23 cellular contexts compared by ENCODE assay signal in the genomic region with DNA sequence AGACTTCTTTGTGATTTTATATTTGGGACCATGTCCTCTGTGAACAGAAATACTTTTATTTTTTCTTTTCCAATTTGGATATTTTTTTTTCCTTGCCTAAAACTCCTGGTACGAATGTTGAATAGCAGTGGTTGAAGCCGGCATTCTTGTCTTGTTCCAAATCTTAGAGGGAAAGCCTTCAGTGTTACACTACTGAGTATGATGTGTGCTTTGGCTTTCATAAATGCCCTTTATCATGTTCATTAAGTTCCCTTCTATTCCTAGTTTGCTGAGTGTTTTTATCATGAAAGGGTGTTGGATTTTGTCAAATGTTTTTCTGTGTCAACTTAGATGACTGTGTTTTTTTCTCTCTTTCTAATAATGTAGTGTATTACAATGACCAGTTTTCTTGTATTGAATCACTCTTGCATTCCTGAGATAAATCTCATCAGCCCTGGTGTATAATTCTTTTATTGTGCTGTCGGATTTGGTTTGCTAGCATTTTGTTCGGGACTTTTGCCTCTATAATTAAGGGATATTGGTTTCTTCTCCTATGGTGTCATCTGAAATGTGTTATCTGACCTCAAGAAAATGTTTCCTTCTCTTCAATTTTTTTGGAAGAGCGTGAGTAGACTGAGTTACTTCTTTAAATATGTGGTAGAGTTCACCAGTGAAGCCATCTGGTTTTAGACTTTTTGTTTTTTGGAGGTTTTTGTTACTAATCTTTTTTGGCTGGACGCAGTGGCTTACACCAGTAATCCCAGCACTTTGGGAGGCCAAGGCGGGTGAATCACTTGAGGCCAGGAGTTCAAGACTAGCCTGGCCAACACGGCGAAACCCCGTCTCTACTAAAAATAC. TPM values are rescaled to one million over a fixed set of nuclear protein-coding genes. Genes with fewer than 3 reads are reported as not detected.
A peak's percentile ranks its signal among the peaks of the same experiment; 100 is the strongest.
DNase-seq lines count a peak whose midpoint lies in the region; ATAC-seq and TF ChIP-seq lines count a peak whose summit lies in the region.
"Had no signal": no experiment of that assay in that cellular context is flagged by ENCODE, and none has a peak within 500 bp of the region (broad histone marks: within the 10 kb centered on the region; RNA-seq: fewer than 3 reads in every experiment).

No MANE protein-coding gene starts in this region.

- H3K4me1 Mint-ChIP-seq in HFFc6 (ENCODE audit: low read depth) = peaks cover 16% of the 10 kb centered on the region
- H3K4me1 Mint-ChIP-seq: H9, T-cell had no signal

- no peak for TF ChIP-seq POLR2A in gastroesophageal sphincter (IDR thresholded peaks at IDR 0.05)

- peak; percentile 58 for ATAC-seq in gastroesophageal sphincter
- ATAC-seq: activated CD8-positive, alpha-beta T cell treated with anti-CD3 and anti-CD28 coated beads for 36 hours; activated naive CD4-positive, alpha-beta T cell treated with anti-CD3 and anti-CD28 coated beads, Interleukin-2, amount 50 U/mL, for 72 hours; foreskin keratinocyte; T-cell had no signal

- peaks cover 0 to 45% of the 10 kb centered on the region in 2 donors for H3K36me3 ChIP-seq in gastroesophageal sphincter

- peaks cover 11% of the 10 kb centered on the region for H3K36me3 Mint-ChIP-seq in HFFc6 (ENCODE audit: low read depth)

- no peaks in the 10 kb centered on the region; the same call in 1 of the 2 replicates for H3K27me3 Mint-ChIP-seq in HFFc6 (ENCODE audit: insufficient read depth)
- H3K27me3 Mint-ChIP-seq: activated CD8-positive, alpha-beta T cell treated with anti-CD3 and anti-CD28 coated beads for 36 hours; T-cell had no signal

- no peak for TF ChIP-seq EP300 in gastroesophageal sphincter (IDR thresholded peaks at IDR 0.05)

- no peak overlapping the region for H3K27ac ChIP-seq in gastroesophageal sphincter
- H3K27ac ChIP-seq: foreskin keratinocyte, RWPE1 had no signal

- DNase-seq in AG08395 (ENCODE audit: low spot score) (peak; percentile 57), HFFc6 (peak; percentile 63), astrocyte of the hippocampus (ENCODE audit: low read depth, low spot score) (peak; percentile 65), GM19238 (ENCODE audit: insufficient read length, low spot score) (no peak), NCI-H2029 treated with DMSO at 0.1 percent for 48 hours (lab: John Stamatoyannopoulos, UW) (no peak), GM10248 (ENCODE audit: extremely low spot score) (no peak)
- DNase-seq in effector CD8-positive, alpha-beta T cell (lab: John Stamatoyannopoulos, UW) = no peak
- DNase-seq: activated CD8-positive, alpha-beta T cell treated with anti-CD3 and anti-CD28 coated beads for 36 hours; activated T-cell treated with anti-CD3 and anti-CD28 coated beads, Interleukin-2, amount 50 U/mL, for 48 hours; caudate nucleus; effector CD4-positive, alpha-beta T cell; H9; Kasumi-1; NCI-H1436; NK-92 treated with Interleukin-12 subunit alpha and Interleukin-12 subunit beta, amount 100 ng/mL, for 24 hours; occipital lobe; stimulated activated CD4-positive, alpha-beta T cell treated with anti-CD3 and anti-CD28 coated beads, Interleukin-2, amount 100 ng/mL, for 24 hours; T-cell had no signal

- H3K9me3 Mint-ChIP-seq in HFFc6 = no peaks in the 10 kb centered on the region
- H3K9me3 Mint-ChIP-seq: activated CD8-positive, alpha-beta T cell treated with anti-CD3 and anti-CD28 coated beads for 36 hours; activated naive CD4-positive, alpha-beta T cell treated with anti-CD3 and anti-CD28 coated beads, Interleukin-2, amount 50 U/mL, for 72 hours; T-cell had no signal

- no peak for TF ChIP-seq CTCF in HFFc6 (IDR thresholded peaks at IDR 0.05)
- TF ChIP-seq CTCF in gastroesophageal sphincter (IDR thresholded peaks at IDR 0.05) = no peak
- TF ChIP-seq CTCF in GM10248 (IDR thresholded peaks at IDR 0.05; ENCODE audit: control extremely low read depth, extremely low read depth, low read depth, missing control alignments) = no peak

- peak overlapping the region; percentile 78 for H3K27ac Mint-ChIP-seq in HFFc6
- H3K27ac Mint-ChIP-seq: activated CD8-positive, alpha-beta T cell treated with anti-CD3 and anti-CD28 coated beads for 36 hours; H9; T-cell had no signal

- POLR2A ChIA-PET in GM10248 (lab: Yijun Ruan, JAX) = no interaction called here

- 33 to 73% methylated on average over 5 of the region's 10 CpGs for WGBS in gastroesophageal sphincter (ENCODE audit: low coverage in 1 of 2), 2 donors

- no peaks in the 10 kb centered on the region for H3K27me3 ChIP-seq in gastroesophageal sphincter
- H3K27me3 ChIP-seq: foreskin keratinocyte had no signal

- H3K4me1 ChIP-seq in gastroesophageal sphincter = no peaks in the 10 kb centered on the region
- H3K4me1 ChIP-seq: foreskin keratinocyte had no signal

- CTCF ChIA-PET in GM10248 (lab: Yijun Ruan, JAX) = interaction anchor here (0.6 kb wide), 1 partner anchor 29 kb away, joined by 3 read pairs; no protein-coding TSS in a partner anchor

- peak overlapping the region; percentile 18 for H3K4me3 Mint-ChIP-seq in HFFc6
- H3K4me3 Mint-ChIP-seq: activated CD8-positive, alpha-beta T cell treated with anti-CD3 and anti-CD28 coated beads for 36 hours; H9; T-cell had no signal

- no peak overlapping the region for H3K4me3 ChIP-seq in gastroesophageal sphincter

- H3K9me3 ChIP-seq in gastroesophageal sphincter = no peaks in the 10 kb centered on the region

RNA-seq across cellular contexts. Expression of a gene that starts 33.3 kb away (rescaled TPM):
- total RNA-seq in HFFc6 (2021; fragmentation: NEBNext Ultra II Directional; extraction: Animal tissue kit (Norgen Biotek cat#: 25700)) = 100 to 1,000 TPM; 136 to 174 (median 169) TPM
- 10 to 100 TPM; 28.9 to 59.1 (median 35.1) TPM for total RNA-seq in gastroesophageal sphincter

RNA-seq across cellular contexts. Expression of a gene that starts 39.3 kb away (rescaled TPM):
- 10 to 100 TPM; 16.3 to 23.3 (median 20.1) TPM for total RNA-seq in HFFc6 (2021; fragmentation: NEBNext Ultra II Directional; extraction: Animal tissue kit (Norgen Biotek cat#: 25700))
- total RNA-seq in gastroesophageal sphincter = 10 to 100 TPM; 16.7 to 44.7 (median 22.1) TPM

RNA-seq across cellular contexts. Expression of a gene that starts 43.1 kb away (rescaled TPM):
- total RNA-seq in HFFc6 (2021; fragmentation: NEBNext Ultra II Directional; extraction: Animal tissue kit (Norgen Biotek cat#: 25700)) = not detected
- 1 to 10 TPM in 2 of 4 donors, not detected in 2; 6.4 to 7.8 TPM for total RNA-seq in gastroesophageal sphincter
- total RNA-seq: mononuclear cell, T-cell had no signal

RNA-seq across cellular contexts. Expression of a gene that starts 57.8 kb away (rescaled TPM):
- total RNA-seq in HFFc6 (2021; fragmentation: NEBNext Ultra II Directional; extraction: Animal tissue kit (Norgen Biotek cat#: 25700)) = 10 to 100 TPM; 44.7 to 49.5 (median 46.4) TPM
- 10 to 100 TPM; 21.8 to 40.2 (median 33.5) TPM for total RNA-seq in gastroesophageal sphincter

Comparison
In these comparisons a context has a peak if more than half of its experiments do, and no peak if none do; other contexts are left out.
1. DNase-seq: peak in AG08395 (single experiment), HFFc6 (single experiment) and astrocyte of the hippocampus (single experiment); none in effector CD8-positive, alpha-beta T cell (single experiment), GM19238 (single experiment), NCI-H2029 treated with DMSO at 0.1 percent for 48 hours (single experiment) and GM10248 (single experiment).